25 cellular contexts compared by ENCODE assay signal in genomic region chr15:85874236-85874635, GRCh38.
"Had no signal": no experiment of that assay in that cellular context is flagged by ENCODE, and none has a peak within 500 bp of the region (broad histone marks: within the 10 kb centered on the region; RNA-seq: fewer than 3 reads in every experiment).

No MANE protein-coding gene starts in this region.

- H3K27ac ChIP-seq: lower lobe of right lung, ovary, right atrium auricular region, right lobe of liver, tibial nerve, uterus had no signal

- H3K4me3 ChIP-seq: lower lobe of right lung, ovary, right atrium auricular region, right lobe of liver, smooth muscle cell, tibial nerve, uterus had no signal

- H3K9me3 ChIP-seq: lower lobe of right lung, ovary, right atrium auricular region, right lobe of liver, tibial nerve, uterus had no signal

- H3K36me3 ChIP-seq: lower lobe of right lung, ovary, right atrium auricular region, right lobe of liver, tibial nerve, uterus had no signal

- H3K27me3 ChIP-seq: ovary, right atrium auricular region, right lobe of liver, uterus had no signal

- ATAC-seq: left cardiac atrium; left lobe of liver; left ventricle myocardium superior; lower lobe of right lung; natural killer cell; right lobe of liver; stimulated activated memory B cell treated with anti-CD40 and anti-IgM and Interleukin-4, amounts not matched to agents 10 μg/mL and 1 μg/mL and 100 μg/mL, for 72 hours; stimulated activated naive CD8-positive, alpha-beta T cell treated with anti-CD3 and anti-CD28 coated beads, Interleukin-15, amount 100 ng/mL, for 72 hours had no signal

- H3K4me1 ChIP-seq: lower lobe of right lung, right atrium auricular region, right lobe of liver, tibial nerve, uterus had no signal

- DNase-seq: hippocampal formation; kidney glomerular epithelial cell; left cardiac atrium; left ventricle myocardium superior; lower lobe of right lung; mammary epithelial cell; mesenchymal stem cell; naive B cell; natural killer cell; nephron progenitor cell; ovary; stimulated activated CD4-positive, alpha-beta T cell treated with anti-CD3 and anti-CD28 coated beads, Interleukin-1b, Interleukin-23, amount 100 ng/mL, for 48 hours; stimulated activated CD4-positive, alpha-beta T cell treated with anti-CD3 and anti-CD28 coated beads, Interleukin-2, amount 100 ng/mL, for 48 hours; stimulated activated CD4-positive, alpha-beta T cell treated with anti-CD3 and anti-CD28 coated beads, Interleukin-4, amount 100 ng/mL, for 4 hours; stimulated activated CD8-positive, alpha-beta memory T cell treated with anti-CD3 and anti-CD28 coated beads, Interleukin-4, amount 100 ng/mL, for 48 hours; stimulated activated naive CD4-positive, alpha-beta T cell treated with Interleukin-2 at 50 U/mL for 16 hours; stimulated activated naive CD8-positive, alpha-beta T cell treated with anti-CD3 and anti-CD28 coated beads, Interleukin-15, amount 100 ng/mL, for 72 hours; substantia nigra; uterus had no signal
